ENCODE assay signal across 18 cellular contexts in genomic region chrX:155349448-155349847, GRCh38. TPM values are rescaled to one million over a fixed set of nuclear protein-coding genes. Genes with fewer than 3 reads are reported as not detected.
"Had no signal": no experiment of that assay in that cellular context is flagged by ENCODE, and none has a peak within 500 bp of the region (broad histone marks: within the 10 kb centered on the region; RNA-seq: fewer than 3 reads in every experiment).

No MANE protein-coding gene starts in this region.

RNA-seq across cellular contexts. Expression of gene CLIC2, which starts 15.0 kb away (rescaled TPM):
- polyA plus RNA-seq: cardiac muscle cell had no signal

RNA-seq across cellular contexts. Expression of gene F8A2, which starts 32.4 kb away (rescaled TPM):
- total RNA-seq: activated naive CD4-positive, alpha-beta T cell treated with anti-CD3 and anti-CD28 coated beads for 36 hours; activated naive CD4-positive, alpha-beta T cell treated with anti-CD3 and anti-CD28 coated beads, Interleukin-2, amount 50 U/mL, for 72 hours; activated naive CD8-positive, alpha-beta T cell treated with anti-CD3 and anti-CD28 coated beads for 36 hours; activated naive CD8-positive, alpha-beta T cell treated with anti-CD3 and anti-CD28 coated beads, Interleukin-2, amount 10 ng/mL, durations not matched to agents 7 days and 5 days; activated T-cell treated with anti-CD3 and anti-CD28 coated beads, Interleukin-2, amount 50 U/mL, for 4 hours; activated T-cell treated with anti-CD3 and anti-CD28 coated beads, Interleukin-2, amount 50 U/mL, for 72 hours; activated T-helper 1 cell treated with anti-CD3 and anti-CD28 coated beads, Interleukin-12 subunit alpha, Interleukin-12 subunit beta, Interleukin-2, Interleukin-4 antibody, amounts not matched to agents 30 ng/mL and 10 ng/mL and 1 ng/mL, durations not matched to agents 14 hours and 24 hours and 36 hours; activated T-helper 17 cell treated with anti-CD3 and anti-CD28 coated beads, Interleukin-2, amount 50 U/mL, for 72 hours; activated T-helper 2 cell treated with anti-CD3 and anti-CD28 coated beads, Interferon-gamma antibody, Interleukin-2, Interleukin-4, amounts not matched to agents 10 μg/mL and 5 μg/mL and 100 μg/mL, durations not matched to agents 14 hours and 24 hours and 36 hours; aorta; ascending aorta; astrocyte; cardiac muscle cell; cardiac septum; cerebellum; chondrocyte had no signal
- polyA plus RNA-seq: adipose tissue, adrenal gland, aorta, cardiac muscle cell had no signal
